ENCODE assay signal across 11 cellular contexts in the genomic region with DNA sequence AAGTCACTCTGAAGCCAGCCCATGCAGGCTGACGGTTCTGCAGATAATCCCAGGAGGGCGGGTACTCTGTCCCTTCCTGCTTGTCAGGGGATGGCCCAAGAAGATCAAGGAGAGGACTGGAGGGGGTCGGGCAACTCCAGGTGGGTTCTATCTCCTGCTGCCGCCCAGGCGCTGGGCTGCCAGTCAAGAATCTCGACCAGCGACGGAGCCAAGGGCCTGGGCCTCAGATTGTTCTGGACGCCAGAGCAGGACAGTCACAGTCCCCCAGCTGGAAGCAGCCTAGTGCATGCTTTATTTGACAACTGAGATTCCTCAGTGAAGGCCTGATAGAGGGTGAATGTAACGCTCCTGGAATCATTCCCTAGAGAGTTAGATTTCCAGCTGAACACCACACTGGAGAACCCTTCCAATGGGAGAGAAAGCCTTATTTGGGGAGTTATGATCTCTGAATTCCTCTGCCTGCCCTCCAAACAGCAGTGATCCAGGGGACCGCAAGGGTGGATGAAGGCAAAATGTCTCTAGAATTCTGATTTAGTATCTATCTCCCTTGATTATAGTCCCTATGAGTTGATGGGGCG. TPM values are rescaled to one million over a fixed set of nuclear protein-coding genes. Genes with fewer than 3 reads are reported as not detected.
A peak's percentile ranks its signal among the peaks of the same experiment; 100 is the strongest.
DNase-seq lines count a peak whose midpoint lies in the region; ATAC-seq and TF ChIP-seq lines count a peak whose summit lies in the region.
"Had no signal": no experiment of that assay in that cellular context is flagged by ENCODE, and none has a peak within 500 bp of the region (broad histone marks: within the 10 kb centered on the region; RNA-seq: fewer than 3 reads in every experiment).

No MANE protein-coding gene starts in this region.

- H3K36me3 ChIP-seq in Caco-2 (ENCODE audit: control insufficient read depth, insufficient read depth, low read length): no peaks in the 10 kb centered on the region
- no peaks in the 10 kb centered on the region for H3K36me3 ChIP-seq in rectal smooth muscle tissue (ENCODE audit: control insufficient read depth, insufficient read depth, low read length)

- peak overlapping the region; percentile 92 for H3K4me3 Mint-ChIP-seq in Caco-2 (ENCODE audit: unreplicated experiment)
- no peak overlapping the region for H3K4me3 Mint-ChIP-seq in MCF 10A (ENCODE audit: unreplicated experiment)
- H3K4me3 Mint-ChIP-seq in activated CD4-positive, alpha-beta memory T cell treated with anti-CD3 and anti-CD28 coated beads for 36 hours: no peak overlapping the region

- intact Hi-C loops in Caco-2 (cut with micrococcal nuclease; ENCODE audit: unreplicated experiment) (loop anchor here (2.0 kb wide), 1 partner anchor 13 kb away; no protein-coding TSS in a partner anchor), MCF 10A (cut with micrococcal nuclease) (loop anchor here (2.0 to 5.0 kb wide), 2 partner anchors 46 to 197 kb away; a partner anchor contains a TSS)
- intact Hi-C loops in activated CD4-positive, alpha-beta memory T cell treated with anti-CD3 and anti-CD28 coated beads for 36 hours (cut with micrococcal nuclease): no loop called here

- H3K27ac Mint-ChIP-seq in Caco-2 (ENCODE audit: unreplicated experiment): peak overlapping the region; percentile 95
- peak overlapping the region; percentile 97 for H3K27ac Mint-ChIP-seq in MCF 10A (ENCODE audit: low read depth, unreplicated experiment)
- H3K27ac Mint-ChIP-seq in activated CD4-positive, alpha-beta memory T cell treated with anti-CD3 and anti-CD28 coated beads for 36 hours: no peak overlapping the region

- CTCF ChIA-PET in Caco-2 (lab: Charles Lee) (interaction anchor here (1.3 to 6.7 kb wide), 5 partner anchors 8 to 60 kb away, joined by 4 to 63 read pairs (median 4); no protein-coding TSS in a partner anchor), MCF 10A (lab: Yijun Ruan, JAX) (interaction anchor here (0.5 to 2.1 kb wide), 8 partner anchors 9 to 598 kb away, joined by 3 to 8 read pairs (median 3); no protein-coding TSS in a partner anchor)
- CTCF ChIA-PET in activated CD4-positive, alpha-beta memory T cell treated with anti-CD3 and anti-CD28 coated beads for 36 hours (lab: Charles Lee): interaction anchor here (0.9 kb wide), 1 partner anchor 198 kb away, joined by 3 read pairs; a partner anchor contains a TSS

- peaks cover 69% of the 10 kb centered on the region for H3K4me1 Mint-ChIP-seq in Caco-2 (ENCODE audit: low read depth, unreplicated experiment)
- H3K4me1 Mint-ChIP-seq in MCF 10A (ENCODE audit: insufficient read depth, unreplicated experiment): peaks cover 64% of the 10 kb centered on the region
- H3K4me1 Mint-ChIP-seq in activated CD4-positive, alpha-beta memory T cell treated with anti-CD3 and anti-CD28 coated beads for 36 hours (ENCODE audit: low read depth): peaks cover 24% of the 10 kb centered on the region

- H3K36me3 Mint-ChIP-seq in Caco-2 (ENCODE audit: insufficient read depth, unreplicated experiment): peaks cover 19% of the 10 kb centered on the region
- peaks cover 5% of the 10 kb centered on the region for H3K36me3 Mint-ChIP-seq in MCF 10A (ENCODE audit: insufficient read depth, unreplicated experiment)
- H3K36me3 Mint-ChIP-seq in activated CD4-positive, alpha-beta memory T cell treated with anti-CD3 and anti-CD28 coated beads for 36 hours: no peaks in the 10 kb centered on the region
- H3K36me3 Mint-ChIP-seq: CD4-positive, alpha-beta memory T cell had no signal

- no peaks in the 10 kb centered on the region for H3K9me3 Mint-ChIP-seq in Caco-2 (ENCODE audit: unreplicated experiment)
- no peaks in the 10 kb centered on the region for H3K9me3 Mint-ChIP-seq in MCF 10A (ENCODE audit: unreplicated experiment)
- no peaks in the 10 kb centered on the region for H3K9me3 Mint-ChIP-seq in activated CD4-positive, alpha-beta memory T cell treated with anti-CD3 and anti-CD28 coated beads for 36 hours
- H3K9me3 Mint-ChIP-seq: CD4-positive, alpha-beta memory T cell had no signal

- H3K27me3 Mint-ChIP-seq in Caco-2 (ENCODE audit: insufficient read depth, unreplicated experiment) (no peaks in the 10 kb centered on the region), MCF 10A (ENCODE audit: insufficient read depth, unreplicated experiment) (no peaks in the 10 kb centered on the region)
- peaks cover 25% of the 10 kb centered on the region for H3K27me3 Mint-ChIP-seq in activated CD4-positive, alpha-beta memory T cell treated with anti-CD3 and anti-CD28 coated beads for 36 hours

- TF ChIP-seq CTCF in Caco-2 (IDR thresholded peaks at IDR 0.05; ENCODE audit: insufficient read depth in 1 of 2, low read depth in 1 of 2, low read length in 1 of 2, severe bottlenecking in 1 of 2, unreplicated experiment in 1 of 2) (no peak), MCF 10A (IDR thresholded peaks at IDR 0.05; ENCODE audit: unreplicated experiment) (no peak)

- H3K4me3 ChIP-seq in Caco-2 (ENCODE audit: low read depth, low read length) (no peak overlapping the region), rectal smooth muscle tissue (ENCODE audit: low read length) (no peak overlapping the region)

- DNase-seq in Caco-2 (no peak), MCF 10A (ENCODE audit: unreplicated experiment) (no peak), inferior parietal cortex (ENCODE audit: extremely low spot score) (peak; percentile 60), LoVo (ENCODE audit: low spot score) (no peak), NCI-H2171 treated with DMSO at 0.1 percent for 48 hours (lab: John Stamatoyannopoulos, UW) (no peak)
- DNase-seq in activated CD4-positive, alpha-beta memory T cell treated with anti-CD3 and anti-CD28 coated beads for 36 hours: no peak
- DNase-seq: CD4-positive, alpha-beta memory T cell; GOT3; NCI-H69 had no signal

- no TSS peak for BruUV-seq in Caco-2 (replicated peaks; lab: Mats Ljungman, UMichigan)
- BruUV-seq in MCF 10A (replicated peaks; lab: Mats Ljungman, UMichigan): no TSS peak

- H3K9ac ChIP-seq in rectal smooth muscle tissue (ENCODE audit: low read length): no peak overlapping the region

- no peak for ATAC-seq in GM21717 (IDR thresholded peaks at IDR 0.05; ENCODE audit: unreplicated experiment)

- H3K27me3 ChIP-seq in Caco-2 (replicated peaks; ENCODE audit: control insufficient read depth, insufficient read depth, low read length): no peaks in the 10 kb centered on the region
- H3K27me3 ChIP-seq in rectal smooth muscle tissue (ENCODE audit: control insufficient read depth, insufficient read depth, low read length): peaks cover 5% of the 10 kb centered on the region

- H3K4me1 ChIP-seq in Caco-2: peaks cover 82% of the 10 kb centered on the region
- peaks cover 20% of the 10 kb centered on the region for H3K4me1 ChIP-seq in rectal smooth muscle tissue (ENCODE audit: control insufficient read depth, insufficient read depth, low read length)

- no peaks in the 10 kb centered on the region for H3K9me3 ChIP-seq in Caco-2

- POLR2A ChIA-PET in Caco-2 (lab: Charles Lee): interaction anchor here (0.5 to 0.6 kb wide), 2 partner anchors 60 to 221 kb away, joined by 3 to 7 read pairs; no protein-coding TSS in a partner anchor
- POLR2A ChIA-PET in MCF 10A (lab: Yijun Ruan, JAX): interaction anchor here (0.6 to 3.4 kb wide), 7 partner anchors 13 to 618 kb away, joined by 3 to 16 read pairs (median 4); a partner anchor contains a TSS
- POLR2A ChIA-PET in activated CD4-positive, alpha-beta memory T cell treated with anti-CD3 and anti-CD28 coated beads for 36 hours (lab: Charles Lee): no interaction called here

- H3K27ac ChIP-seq in rectal smooth muscle tissue (ENCODE audit: low read depth, low read length): peak overlapping the region; percentile 63

RNA-seq across cellular contexts. Expression of a gene that starts 1.2 kb away (rescaled TPM):
- total RNA-seq in Caco-2 (2022) (103 and 108 TPM in 2 replicates), MCF 10A (2022) (97.1 and 120 TPM in 2 replicates)
- 1 to 10 TPM in 1 of 2 experiments, under 1 TPM in 1; 0.83 to 1.3 TPM for total RNA-seq in activated CD4-positive, alpha-beta memory T cell treated with anti-CD3 and anti-CD28 coated beads for 36 hours

Comparison
In these comparisons a context has a peak if more than half of its experiments do, and no peak if none do; other contexts are left out.
1. RNA of a gene that starts 1.2 kb away (total RNA-seq): 97.1 to 120 TPM in MCF 10A and 103 to 108 TPM in Caco-2; 0.83 to 1.3 TPM in activated CD4-positive, alpha-beta memory T cell treated with anti-CD3 and anti-CD28 coated beads for 36 hours; every median in the first group is over 10 times any median in the second.